8 cellular contexts compared by ENCODE assay signal in genomic region chr2:234290671-234291070, GRCh38.
DNase-seq lines count a peak whose midpoint lies in the region; ATAC-seq lines count a peak whose summit lies in the region.

No MANE protein-coding gene starts in this region.

- peak; percentile 66 for DNase-seq in activated CD4-positive, CD25-positive, alpha-beta regulatory T cell treated with anti-CD3 and anti-CD28 coated beads, Interleukin-2, amount 50 U/mL, for 16 hours (ENCODE audit: low read depth, low spot score)
- peak; percentile 81 for DNase-seq in effector CD4-positive, alpha-beta T cell
- peak; percentile 56 to 59 for DNase-seq in stimulated activated CD4-positive, alpha-beta T cell treated with anti-CD3 and anti-CD28 coated beads, Interleukin-2, amount 100 ng/mL, for 48 hours
- DNase-seq in islet precursor cell, result no peak
- DNase-seq in iPS-NIHi7 (ENCODE audit: extremely low spot score), result no peak
- DNase-seq in NCI-H748 treated with DMSO at 0.1 percent for 48 hours (lab: John Stamatoyannopoulos, UW), result no peak

- ATAC-seq in GM18858 (IDR thresholded peaks at IDR 0.05; ENCODE audit: unreplicated experiment) (peak; percentile 61), HG03108 (IDR thresholded peaks at IDR 0.05; ENCODE audit: unreplicated experiment) (peak; percentile 52)

Comparison
In these comparisons a context has a peak if more than half of its experiments do, and no peak if none do; other contexts are left out.
1. DNase-seq: peak in activated CD4-positive, CD25-positive, alpha-beta regulatory T cell treated with anti-CD3 and anti-CD28 coated beads, Interleukin-2, amount 50 U/mL, for 16 hours (single experiment), effector CD4-positive, alpha-beta T cell (single experiment) and stimulated activated CD4-positive, alpha-beta T cell treated with anti-CD3 and anti-CD28 coated beads, Interleukin-2, amount 100 ng/mL, for 48 hours (2 of 2); none in islet precursor cell (single experiment), iPS-NIHi7 (single experiment) and NCI-H748 treated with DMSO at 0.1 percent for 48 hours (single experiment).